In the genomic region with DNA sequence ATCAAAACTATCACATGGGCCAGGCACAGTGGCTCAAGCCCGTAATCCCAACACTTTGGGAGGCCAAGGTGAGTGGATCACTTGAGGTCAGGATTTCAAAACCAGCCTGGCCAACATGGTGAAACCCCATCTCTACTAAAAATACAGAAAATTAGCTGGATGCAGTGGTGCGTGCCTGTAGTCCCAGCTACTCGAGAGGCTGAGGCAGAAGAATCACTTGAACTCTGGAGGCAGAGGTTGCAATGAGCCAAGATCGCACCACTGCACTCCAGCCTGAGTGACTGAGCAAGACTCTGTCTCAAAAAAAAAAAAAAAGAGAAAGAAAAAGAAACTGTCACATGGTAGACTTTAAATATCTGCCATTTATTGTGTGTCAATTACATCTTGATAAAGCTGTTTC, we compare ENCODE assay signal across 5 cellular contexts. TPM values are rescaled to one million over a fixed set of nuclear protein-coding genes. Genes with fewer than 3 reads are reported as not detected.
"Had no signal": no experiment of that assay in that cellular context is flagged by ENCODE, and none has a peak within 500 bp of the region (broad histone marks: within the 10 kb centered on the region; RNA-seq: fewer than 3 reads in every experiment).

No MANE protein-coding gene starts in this region.

RNA-seq across cellular contexts. Expression of a gene that starts 44.6 kb away (rescaled TPM):
- total RNA-seq: HepG2, HT-29, HT1080, IMR-90, K562 had no signal
